ENCODE assay signal across 10 cellular contexts in the genomic region with DNA sequence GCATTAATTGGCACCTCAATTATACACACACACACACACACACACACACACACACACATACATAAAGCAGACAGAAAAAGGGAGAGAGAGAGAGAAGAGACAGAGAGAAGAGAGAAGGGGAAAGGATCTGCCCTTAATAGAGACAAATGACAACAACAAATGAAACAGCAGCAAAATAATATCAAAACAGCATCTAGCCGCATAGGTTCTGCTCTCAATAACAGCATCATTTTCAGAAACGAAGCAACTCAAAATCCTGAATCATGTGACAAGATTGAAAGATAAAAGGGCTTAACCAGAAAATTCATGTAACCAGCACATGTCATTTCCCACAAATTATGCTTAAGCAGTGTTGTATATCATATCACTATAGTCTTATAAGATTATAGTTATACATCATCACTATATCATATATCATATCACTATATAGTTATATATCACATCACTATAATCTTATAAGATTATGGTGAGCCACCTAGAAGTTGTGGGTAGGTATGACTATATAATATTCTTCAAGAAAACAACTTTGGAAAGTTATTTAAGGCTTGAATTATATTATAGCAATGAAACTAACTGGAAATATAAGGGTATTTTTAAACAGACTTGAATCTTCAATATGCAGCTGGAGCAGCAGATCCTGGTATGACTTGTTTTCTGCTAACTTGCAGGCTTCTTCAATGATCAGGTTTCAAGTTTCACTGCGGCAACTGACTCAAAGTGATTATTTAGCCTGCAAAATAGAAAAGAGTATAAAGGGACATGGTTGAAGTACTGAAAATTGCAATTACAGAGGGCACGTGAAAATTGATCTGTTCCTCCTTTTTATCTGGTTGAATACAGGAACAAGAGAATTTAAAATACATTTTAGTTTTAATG. TPM values are rescaled to one million over a fixed set of nuclear protein-coding genes. Genes with fewer than 3 reads are reported as not detected.
A peak's percentile ranks its signal among the peaks of the same experiment; 100 is the strongest.
DNase-seq lines count a peak whose midpoint lies in the region; ATAC-seq and TF ChIP-seq lines count a peak whose summit lies in the region.
"Had no signal": no experiment of that assay in that cellular context is flagged by ENCODE, and none has a peak within 500 bp of the region (broad histone marks: within the 10 kb centered on the region; RNA-seq: fewer than 3 reads in every experiment).

No MANE protein-coding gene starts in this region.

- H3K27ac Mint-ChIP-seq in HFFc6 (peak overlapping the region; percentile 42; the same call in 1 of the 2 replicates), T-helper 17 cell (peak overlapping the region; percentile 92)

- no peak overlapping the region for H3K27ac ChIP-seq in ovary
- H3K27ac ChIP-seq: breast epithelium, thoracic aorta had no signal

- no peak for TF ChIP-seq POLR2A in ovary (IDR thresholded peaks at IDR 0.05)

- H3K4me1 Mint-ChIP-seq in HFFc6 (ENCODE audit: low read depth): peaks cover 23% of the 10 kb centered on the region
- H3K4me1 Mint-ChIP-seq in T-helper 17 cell: peaks cover 30% of the 10 kb centered on the region

- WGBS in ovary, 3 donors: 35 to 52% (median 37%) methylated on average over 4 of the region's 4 CpGs

- no peaks in the 10 kb centered on the region for H3K4me1 ChIP-seq in ovary (ENCODE audit: insufficient read depth)
- H3K4me1 ChIP-seq: breast epithelium had no signal

- H3K9me3 Mint-ChIP-seq in HFFc6: no peaks in the 10 kb centered on the region

- H3K27me3 Mint-ChIP-seq in HFFc6 (ENCODE audit: insufficient read depth) (peaks cover 1% of the 10 kb centered on the region), T-helper 17 cell (no peaks in the 10 kb centered on the region)

- H3K36me3 ChIP-seq in GM06990 (ENCODE audit: control insufficient read depth, insufficient read depth, low read length) (no peaks in the 10 kb centered on the region), ovary (no peaks in the 10 kb centered on the region)
- H3K36me3 ChIP-seq: breast epithelium, thoracic aorta had no signal

- TF ChIP-seq CTCF in GM06990 (IDR thresholded peaks at IDR 0.05; ENCODE audit: insufficient read depth, low read length, poor library complexity, severe bottlenecking) (no peak), HFFc6 (IDR thresholded peaks at IDR 0.05) (no peak), fibroblast of mammary gland (conservative IDR thresholded peaks at IDR 0.05; ENCODE audit: control insufficient read depth, insufficient read depth, low read depth, low read length) (no peak), ovary (IDR thresholded peaks at IDR 0.05) (no peak)

- H3K9me3 ChIP-seq in T-helper 17 cell (ENCODE audit: control insufficient read depth, low read length, poor library complexity, severe bottlenecking): no peaks in the 10 kb centered on the region
- no peaks in the 10 kb centered on the region for H3K9me3 ChIP-seq in ovary
- H3K9me3 ChIP-seq: breast epithelium, thoracic aorta had no signal

- H3K27me3 ChIP-seq in GM06990 (replicated peaks; ENCODE audit: control insufficient read depth, insufficient read depth, low read length): no peaks in the 10 kb centered on the region
- H3K27me3 ChIP-seq in ovary: no peaks in the 10 kb centered on the region
- H3K27me3 ChIP-seq: breast epithelium had no signal

- H3K36me3 Mint-ChIP-seq in HFFc6 (ENCODE audit: low read depth): no peaks in the 10 kb centered on the region
- peaks cover 2% of the 10 kb centered on the region for H3K36me3 Mint-ChIP-seq in T-helper 17 cell (ENCODE audit: low read depth)

- intact Hi-C loops in ovary (cut with DNase I): no loop called here

- H3K4me3 Mint-ChIP-seq in HFFc6 (peak overlapping the region; percentile 60), T-helper 17 cell (peak overlapping the region; percentile 81)

- H3K4me3 ChIP-seq in GM06990 (replicated peaks; ENCODE audit: low read depth, low read length): no peak overlapping the region
- H3K4me3 ChIP-seq in fibroblast of mammary gland (ENCODE audit: control insufficient read depth, low read depth, low read length): no peak overlapping the region
- no peak overlapping the region for H3K4me3 ChIP-seq in ovary
- H3K4me3 ChIP-seq: breast epithelium, thoracic aorta had no signal

- no peak for TF ChIP-seq EP300 in ovary (IDR thresholded peaks at IDR 0.05)

- ATAC-seq in T-helper 17 cell: peak; percentile 22
- ATAC-seq in HG03520 (IDR thresholded peaks at IDR 0.05; ENCODE audit: unreplicated experiment): no peak

- DNase-seq in GM06990 (ENCODE audit: extremely low read depth, insufficient read length) (peak; percentile 52), HFFc6 (peak; percentile 6), T-helper 17 cell (no peak), fibroblast of mammary gland (ENCODE audit: low read depth) (peak; percentile 58), GF-D8 (lab: John Stamatoyannopoulos, UW) (no peak), SHP77 treated with DMSO at 0.1 percent for 48 hours (lab: John Stamatoyannopoulos, UW) (no peak), ovary (no peak)

RNA-seq across cellular contexts. Expression of gene VPS54, which starts 16.1 kb away (rescaled TPM):
- total RNA-seq in HFFc6 (2021; fragmentation: NEBNext Ultra II Directional; extraction: Animal tissue kit (Norgen Biotek cat#: 25700)): 10 to 100 TPM; 12.9 to 17.7 (median 15.0) TPM
- total RNA-seq in T-helper 17 cell: 10 to 100 TPM; 10.1 to 10.6 TPM
- 10 to 100 TPM; 17.9 to 28.6 (median 26.0) TPM for total RNA-seq in ovary
- 10 to 100 TPM; 18.3 to 18.7 TPM for polyA plus RNA-seq in ovary

Comparison
In these comparisons a context has a peak if more than half of its experiments do, and no peak if none do; other contexts are left out.
1. DNase-seq: peak in GM06990 (single experiment), HFFc6 (single experiment) and fibroblast of mammary gland (single experiment); none in T-helper 17 cell (0 of 3), GF-D8 (single experiment), SHP77 treated with DMSO at 0.1 percent for 48 hours (single experiment) and ovary (0 of 5).